In the genomic region with DNA sequence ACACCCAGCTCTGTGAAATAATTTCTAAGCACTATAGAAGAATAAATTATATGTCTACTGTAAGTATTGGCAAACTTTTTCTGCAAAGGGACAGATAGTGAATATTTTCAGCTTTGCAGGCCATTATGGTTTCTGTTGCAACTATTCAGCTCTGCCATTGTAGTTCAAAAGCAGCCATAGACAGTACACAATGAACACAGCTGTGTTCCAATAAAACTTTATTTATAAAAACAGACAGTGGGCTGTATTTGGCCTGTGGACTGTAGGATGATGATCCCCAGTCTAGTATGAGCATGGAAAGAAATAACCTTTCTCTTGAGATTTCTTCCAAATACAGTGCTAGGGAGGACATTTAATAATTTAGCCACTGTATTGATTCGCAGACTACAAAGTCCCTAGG, we compare ENCODE assay signal across 26 cellular contexts.
"Had no signal": no experiment of that assay in that cellular context is flagged by ENCODE, and none has a peak within 500 bp of the region (broad histone marks: within the 10 kb centered on the region; RNA-seq: fewer than 3 reads in every experiment).

No MANE protein-coding gene starts in this region.

- H3K9me3 Mint-ChIP-seq: mesothelial cell of epicardium; naive B cell; natural killer cell; nephron progenitor cell; stimulated activated effector memory CD8-positive, alpha-beta T cell treated with anti-CD3 and anti-CD28 coated beads, Interleukin-12 subunit alpha, Interleukin-12 subunit beta, amount 100 ng/mL, for 72 hours; stimulated activated naive CD8-positive, alpha-beta T cell treated with anti-CD3 and anti-CD28 coated beads, Interleukin-15, Interleukin-2, amounts not matched to agents 100 ng/mL and 50 ng/mL, for 24 hours had no signal

- H3K36me3 Mint-ChIP-seq: mesothelial cell of epicardium; naive B cell; natural killer cell; stimulated activated effector memory CD8-positive, alpha-beta T cell treated with anti-CD3 and anti-CD28 coated beads, Interleukin-12 subunit alpha, Interleukin-12 subunit beta, amount 100 ng/mL, for 72 hours had no signal

- H3K36me3 ChIP-seq: left lung, lower lobe of right lung, ovary, prostate gland, sigmoid colon, spleen, transverse colon, upper lobe of left lung, vagina had no signal

- DNase-seq: hippocampal formation; kidney; left colon; left lung; lower lobe of right lung; mammary epithelial cell; mesenchymal stem cell; naive B cell; natural killer cell; nephron progenitor cell; ovary; retina; right cardiac atrium; sigmoid colon; small intestine; spleen; stimulated activated CD4-positive, alpha-beta T cell treated with anti-CD3 and anti-CD28 coated beads, Interleukin-4, amount 100 ng/mL, for 24 hours; stimulated activated naive CD4-positive, alpha-beta T cell; transverse colon; upper lobe of left lung had no signal

- H3K4me3 ChIP-seq: left lung, lower lobe of right lung, ovary, prostate gland, sigmoid colon, spleen, transverse colon, upper lobe of left lung, vagina had no signal

- H3K4me1 ChIP-seq: left lung, lower lobe of right lung, prostate gland, sigmoid colon, spleen, transverse colon, upper lobe of left lung, vagina had no signal

- H3K27me3 ChIP-seq: left lung, ovary, sigmoid colon, spleen, transverse colon, upper lobe of left lung, vagina had no signal

- ATAC-seq: left colon; left lung; lower lobe of right lung; natural killer cell; stimulated activated effector memory CD8-positive, alpha-beta T cell treated with anti-CD3 and anti-CD28 coated beads, Interleukin-12 subunit alpha, Interleukin-12 subunit beta, amount 100 ng/mL, for 72 hours had no signal

- H3K27ac Mint-ChIP-seq: mesothelial cell of epicardium; naive B cell; natural killer cell; stimulated activated effector memory CD8-positive, alpha-beta T cell treated with anti-CD3 and anti-CD28 coated beads, Interleukin-12 subunit alpha, Interleukin-12 subunit beta, amount 100 ng/mL, for 72 hours; stimulated activated naive CD8-positive, alpha-beta T cell treated with anti-CD3 and anti-CD28 coated beads, Interleukin-15, Interleukin-2, amounts not matched to agents 100 ng/mL and 50 ng/mL, for 24 hours had no signal

- FAIRE-seq: islet of Langerhans, kidney, small intestine had no signal

- H3K4me1 Mint-ChIP-seq: mesothelial cell of epicardium; naive B cell; natural killer cell; stimulated activated effector memory CD8-positive, alpha-beta T cell treated with anti-CD3 and anti-CD28 coated beads, Interleukin-12 subunit alpha, Interleukin-12 subunit beta, amount 100 ng/mL, for 72 hours had no signal

- H3K27ac ChIP-seq: left lung, lower lobe of right lung, ovary, prostate gland, sigmoid colon, transverse colon, upper lobe of left lung, vagina had no signal

- H3K9me3 ChIP-seq: left lung, lower lobe of right lung, ovary, prostate gland, sigmoid colon, spleen, transverse colon, upper lobe of left lung, vagina had no signal

- H3K4me3 Mint-ChIP-seq: mesothelial cell of epicardium; naive B cell; natural killer cell; stimulated activated effector memory CD8-positive, alpha-beta T cell treated with anti-CD3 and anti-CD28 coated beads, Interleukin-12 subunit alpha, Interleukin-12 subunit beta, amount 100 ng/mL, for 72 hours; stimulated activated naive CD8-positive, alpha-beta T cell treated with anti-CD3 and anti-CD28 coated beads, Interleukin-15, Interleukin-2, amounts not matched to agents 100 ng/mL and 50 ng/mL, for 24 hours had no signal
